In genomic region chr11:44774736-44775135, GRCh38 we compare ENCODE assay signal across 18 cellular contexts. TPM values are rescaled to one million over a fixed set of nuclear protein-coding genes. Genes with fewer than 3 reads are reported as not detected.
A peak's percentile ranks its signal among the peaks of the same experiment; 100 is the strongest.
DNase-seq lines count a peak whose midpoint lies in the region; ATAC-seq, FAIRE-seq and TF ChIP-seq lines count a peak whose summit lies in the region.
"Had no signal": no experiment of that assay in that cellular context is flagged by ENCODE, and none has a peak within 500 bp of the region (broad histone marks: within the 10 kb centered on the region; RNA-seq: fewer than 3 reads in every experiment).

No MANE protein-coding gene starts in this region.

- H3K36me3 ChIP-seq in gastroesophageal sphincter (no peaks in the 10 kb centered on the region), uterus (no peaks in the 10 kb centered on the region), HAP-1 (replicated peaks) (no peaks in the 10 kb centered on the region)
- H3K36me3 ChIP-seq: BE2C, suprapubic skin had no signal

- H3K4me1 ChIP-seq in gastroesophageal sphincter (peaks cover 14 to 88% (median 30%) of the 10 kb centered on the region in 3 donors), uterus (peaks cover 0 to 12% of the 10 kb centered on the region in 2 donors), HAP-1 (no peaks in the 10 kb centered on the region)

- H3K4me1 Mint-ChIP-seq in nephron = peaks cover 65% of the 10 kb centered on the region
- H3K4me1 Mint-ChIP-seq: activated CD4-positive, alpha-beta T cell treated with anti-CD3 and anti-CD28 coated beads, Interleukin-2, amount 10 ng/mL, durations not matched to agents 24 days and 14 days; activated CD8-positive, alpha-beta memory T cell treated with anti-CD3 and anti-CD28 coated beads, Interleukin-2, amount 10 ng/mL, durations not matched to agents 7 days and 5 days had no signal

- in situ Hi-C loops in HAP-1 (cut with MboI; ENCODE audit: low sequenced_read_pairs) = no loop called here
- in situ Hi-C loops in G401 (cut with HindIII; ENCODE audit: low sequenced_read_pairs) = no loop called here

- no peaks in the 10 kb centered on the region for H3K27me3 Mint-ChIP-seq in nephron (ENCODE audit: low read depth)
- H3K27me3 Mint-ChIP-seq: activated naive CD4-positive, alpha-beta T cell treated with anti-CD3 and anti-CD28 coated beads, Interleukin-2, amount 50 U/mL, for 24 hours had no signal

- TF ChIP-seq POLR2A in gastroesophageal sphincter (IDR thresholded peaks at IDR 0.05) (no peak), uterus (IDR thresholded peaks at IDR 0.05) (no peak), GM12892 (IDR thresholded peaks at IDR 0.05; ENCODE audit: low read depth, low read length) (no peak)

- 35 to 51% methylated on average over 3 to 4 of the region's 4 CpGs for WGBS in gastroesophageal sphincter (ENCODE audit: low coverage in 1 of 2), 2 donors

- H3K9me3 Mint-ChIP-seq in nephron = no peaks in the 10 kb centered on the region
- H3K9me3 Mint-ChIP-seq: activated CD4-positive, alpha-beta T cell treated with anti-CD3 and anti-CD28 coated beads, Interleukin-2, amount 10 ng/mL, durations not matched to agents 24 days and 14 days; activated naive CD4-positive, alpha-beta T cell treated with anti-CD3 and anti-CD28 coated beads, Interleukin-2, amount 50 U/mL, for 24 hours; activated T-helper 1 cell treated with anti-CD3 and anti-CD28 coated beads, Interleukin-12 subunit alpha, Interleukin-12 subunit beta, Interleukin-2, Interleukin-4 antibody, amounts not matched to agents 30 ng/mL and 10 ng/mL and 1 ng/mL, durations not matched to agents 14 hours and 24 hours and 36 hours; dendritic cell treated with granulocyte-macrophage colony-stimulating factor and Interleukin-4, amounts not matched to agents 40 ng/mL and 50 ng/mL, for 4 days; nephron progenitor cell; T-helper 2 cell treated with Interferon-gamma antibody and Interleukin-4, amounts not matched to agents 5 μg/mL and 100 μg/mL, for 36 hours had no signal

- H3K4me3 Mint-ChIP-seq in nephron = no peak overlapping the region
- H3K4me3 Mint-ChIP-seq: activated CD4-positive, alpha-beta T cell treated with anti-CD3 and anti-CD28 coated beads, Interleukin-2, amount 10 ng/mL, durations not matched to agents 24 days and 14 days; activated CD8-positive, alpha-beta memory T cell treated with anti-CD3 and anti-CD28 coated beads, Interleukin-2, amount 10 ng/mL, durations not matched to agents 7 days and 5 days; activated naive CD4-positive, alpha-beta T cell treated with anti-CD3 and anti-CD28 coated beads, Interleukin-2, amount 50 U/mL, for 24 hours; activated T-helper 1 cell treated with anti-CD3 and anti-CD28 coated beads, Interleukin-12 subunit alpha, Interleukin-12 subunit beta, Interleukin-2, Interleukin-4 antibody, amounts not matched to agents 30 ng/mL and 10 ng/mL and 1 ng/mL, durations not matched to agents 14 hours and 24 hours and 36 hours; dendritic cell treated with granulocyte-macrophage colony-stimulating factor and Interleukin-4, amounts not matched to agents 40 ng/mL and 50 ng/mL, for 4 days; nephron progenitor cell; T-helper 2 cell treated with Interferon-gamma antibody and Interleukin-4, amounts not matched to agents 5 μg/mL and 100 μg/mL, for 36 hours had no signal

- peak overlapping the region; percentile 43 to 86 (median 82) for H3K27ac ChIP-seq in gastroesophageal sphincter
- H3K27ac ChIP-seq in uterus = peak overlapping the region; percentile 73 to 75
- H3K27ac ChIP-seq: suprapubic skin had no signal

- DNase-seq in cardiac septum (ENCODE audit: low spot score) (peak; percentile 69), Right ventricle myocardium inferior (ENCODE audit: missing footprints) (no peak), uterus (peak; percentile 9 to 10), HAP-1 (ENCODE audit: low spot score in 2 of 2) (no peak), GM12892 (ENCODE audit: insufficient read length) (no peak), G401 (ENCODE audit: low spot score) (no peak)

- H3K36me3 Mint-ChIP-seq in nephron (ENCODE audit: low read depth) = peaks cover 9% of the 10 kb centered on the region
- H3K36me3 Mint-ChIP-seq: activated CD8-positive, alpha-beta memory T cell treated with anti-CD3 and anti-CD28 coated beads, Interleukin-2, amount 10 ng/mL, durations not matched to agents 7 days and 5 days had no signal

- H3K4me3 ChIP-seq in gastroesophageal sphincter (no peak overlapping the region), uterus (no peak overlapping the region), HAP-1 (no peak overlapping the region)
- H3K4me3 ChIP-seq: suprapubic skin had no signal

- no peaks in the 10 kb centered on the region for H3K27me3 ChIP-seq in gastroesophageal sphincter
- H3K27me3 ChIP-seq in uterus = no peaks in the 10 kb centered on the region
- H3K27me3 ChIP-seq in HAP-1 (ENCODE audit: low read depth) = no peaks in the 10 kb centered on the region
- H3K27me3 ChIP-seq: BE2C had no signal

- no peak for FAIRE-seq in GM12892 (lab: Jason Lieb, UNC)
- FAIRE-seq: GM19239 had no signal

- intact Hi-C loops in cardiac septum (cut with DNase I) = loop anchor here (2.0 to 5.0 kb wide), 2 partner anchors 46 to 118 kb away; no protein-coding TSS in a partner anchor
- intact Hi-C loops in Right ventricle myocardium inferior (cut with DNase I) = loop anchor here (2.0 to 5.0 kb wide), 2 partner anchors 46 to 118 kb away; no protein-coding TSS in a partner anchor
- intact Hi-C loops in uterus (cut with DNase I; ENCODE audit: low total_unique reads) = no loop called here

- no peak for TF ChIP-seq EP300 in gastroesophageal sphincter (IDR thresholded peaks at IDR 0.05)

- H3K27ac Mint-ChIP-seq in nephron = peak overlapping the region; percentile 49 to 91 (median 80)
- H3K27ac Mint-ChIP-seq: activated CD4-positive, alpha-beta T cell treated with anti-CD3 and anti-CD28 coated beads, Interleukin-2, amount 10 ng/mL, durations not matched to agents 24 days and 14 days; activated CD8-positive, alpha-beta memory T cell treated with anti-CD3 and anti-CD28 coated beads, Interleukin-2, amount 10 ng/mL, durations not matched to agents 7 days and 5 days; activated naive CD4-positive, alpha-beta T cell treated with anti-CD3 and anti-CD28 coated beads, Interleukin-2, amount 50 U/mL, for 24 hours; activated T-helper 1 cell treated with anti-CD3 and anti-CD28 coated beads, Interleukin-12 subunit alpha, Interleukin-12 subunit beta, Interleukin-2, Interleukin-4 antibody, amounts not matched to agents 30 ng/mL and 10 ng/mL and 1 ng/mL, durations not matched to agents 14 hours and 24 hours and 36 hours; dendritic cell treated with granulocyte-macrophage colony-stimulating factor and Interleukin-4, amounts not matched to agents 40 ng/mL and 50 ng/mL, for 4 days; nephron progenitor cell; T-helper 2 cell treated with Interferon-gamma antibody and Interleukin-4, amounts not matched to agents 5 μg/mL and 100 μg/mL, for 36 hours had no signal

- TF ChIP-seq CTCF in gastroesophageal sphincter (IDR thresholded peaks at IDR 0.05) (no peak), nephron (IDR thresholded peaks at IDR 0.05; ENCODE audit: unreplicated experiment in 3 of 3) (no peak), uterus (IDR thresholded peaks at IDR 0.05) (no peak)

- H3K9me3 ChIP-seq in gastroesophageal sphincter = no peaks in the 10 kb centered on the region
- no peaks in the 10 kb centered on the region for H3K9me3 ChIP-seq in uterus
- no peaks in the 10 kb centered on the region for H3K9me3 ChIP-seq in HAP-1
- H3K9me3 ChIP-seq: BE2C, suprapubic skin had no signal

- ATAC-seq in Right ventricle myocardium inferior = no peak
- ATAC-seq in gastroesophageal sphincter = no peak

RNA-seq across cellular contexts. Expression of gene TSPAN18, which starts 48.0 kb away (rescaled TPM):
- total RNA-seq in cardiac septum = 153 TPM
- total RNA-seq in Right ventricle myocardium inferior = 115 TPM
- 10 to 100 TPM; 31.1 to 74.6 (median 34.7) TPM for total RNA-seq in gastroesophageal sphincter
- 100 to 1,000 TPM in 1 of 4 donors, 10 to 100 TPM in 1, 1 to 10 TPM in 2; 1.2 to 117 (median 20.1) TPM for total RNA-seq in uterus
- polyA plus RNA-seq in GM12892 (2012; ENCODE audit: missing spikeins) = 1.5 TPM
- 11.6 and 13.3 TPM in 2 replicates for total RNA-seq in G401 (2014; rRNA removed; shearing (Covaris generic))

Comparison
In these comparisons a context has a peak if more than half of its experiments do, and no peak if none do; other contexts are left out.
1. DNase-seq: peak in cardiac septum (single experiment) and uterus (2 of 2); none in Right ventricle myocardium inferior (single experiment), HAP-1 (0 of 2), GM12892 (single experiment) and G401 (single experiment).